In the genomic region with DNA sequence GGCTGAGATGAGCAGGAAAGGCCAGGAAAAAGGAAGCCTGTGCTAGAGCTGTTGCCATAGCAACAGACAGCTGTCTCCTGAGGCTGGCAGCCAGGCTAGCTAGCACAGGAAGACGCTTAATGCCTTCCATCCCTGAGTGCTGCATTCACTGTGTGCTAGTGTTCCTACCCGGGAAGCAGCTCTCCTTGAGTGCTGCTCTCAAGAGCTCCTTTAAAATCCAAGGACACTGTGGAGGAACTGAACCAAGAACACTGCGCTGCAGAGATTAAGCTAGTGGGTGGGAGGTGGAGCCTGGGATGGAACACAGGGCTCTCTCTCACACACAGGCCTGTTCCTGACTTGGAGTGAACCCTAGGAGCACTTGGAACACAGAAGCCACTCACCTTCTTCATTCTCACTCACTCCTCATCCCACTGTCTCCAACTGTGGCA, we compare ENCODE assay signal across 8 cellular contexts. TPM values are rescaled to one million over a fixed set of nuclear protein-coding genes. Genes with fewer than 3 reads are reported as not detected.
DNase-seq lines count a peak whose midpoint lies in the region; ATAC-seq and TF ChIP-seq lines count a peak whose summit lies in the region.

No MANE protein-coding gene starts in this region.

- H3K9ac ChIP-seq in Loucy (ENCODE audit: low read depth, low read length, poor library complexity, severe bottlenecking) (no peak overlapping the region), smooth muscle cell (ENCODE audit: low read depth) (no peak overlapping the region)

- intact Hi-C loops in heart right ventricle (cut with DNase I): no loop called here

- peak; percentile 27 for DNase-seq in CD1c-positive myeloid dendritic cell (ENCODE audit: extremely low spot score)
- DNase-seq in activated CD8-positive, alpha-beta T cell treated with anti-CD3 and anti-CD28 coated beads, Interleukin-2, amount 10 ng/mL, durations not matched to agents 7 days and 5 days: no peak
- DNase-seq in heart right ventricle: peak in 1 of 2 donors; percentile 12
- DNase-seq in smooth muscle cell (lab: John Stamatoyannopoulos, UW; ENCODE audit: unreplicated experiment): peak; percentile 1
- DNase-seq in T-helper 9 cell: no peak
- DNase-seq in ACHN: no peak

- ATAC-seq in activated CD8-positive, alpha-beta T cell treated with anti-CD3 and anti-CD28 coated beads, Interleukin-2, amount 10 ng/mL, durations not matched to agents 7 days and 5 days: peak; percentile 60
- peak in 7 of 8 donors; percentile 41 to 79 (median 65) for ATAC-seq in heart right ventricle
- no peak for ATAC-seq in GM19351 (IDR thresholded peaks at IDR 0.05; ENCODE audit: unreplicated experiment)

- H3K36me3 ChIP-seq in Loucy (ENCODE audit: insufficient read depth, low read length): no peaks in the 10 kb centered on the region
- H3K36me3 ChIP-seq in heart right ventricle: no peaks in the 10 kb centered on the region
- no peaks in the 10 kb centered on the region for H3K36me3 ChIP-seq in smooth muscle cell (ENCODE audit: low read depth)

- H3K4me3 Mint-ChIP-seq in activated CD8-positive, alpha-beta T cell treated with anti-CD3 and anti-CD28 coated beads, Interleukin-2, amount 10 ng/mL, durations not matched to agents 7 days and 5 days: no peak overlapping the region

- H3K9me2 ChIP-seq in Loucy (replicated peaks; ENCODE audit: low read depth, low read length): no peaks in the 10 kb centered on the region

- WGBS in heart right ventricle, 2 donors: 21 to 31% methylated on average over 3 of the region's 3 CpGs
- WGBS in smooth muscle cell (ENCODE audit: low lambda C conversion rate): 7% methylated on average over 3 of the region's 3 CpGs

- H3F3A ChIP-seq in Loucy (ENCODE audit: low read depth) (no peaks in the 10 kb centered on the region), smooth muscle cell (ENCODE audit: low read depth) (no peaks in the 10 kb centered on the region)

- H3K4me3 ChIP-seq in Loucy (ENCODE audit: low read length, poor library complexity, severe bottlenecking) (no peak overlapping the region), heart right ventricle (no peak overlapping the region), smooth muscle cell (no peak overlapping the region)

- no peaks in the 10 kb centered on the region for H3K79me2 ChIP-seq in Loucy (ENCODE audit: insufficient read depth, low read length)
- no peaks in the 10 kb centered on the region for H3K79me2 ChIP-seq in smooth muscle cell (ENCODE audit: low read depth)

- in situ Hi-C loops in ACHN (cut with HindIII; ENCODE audit: low pct_ligation_motif_present, low pct_unique_long_range_greater_than_20kb, low sequenced_read_pairs): no loop called here

- H3K4me1 ChIP-seq in Loucy (ENCODE audit: insufficient read depth, low read length, poor library complexity, severe bottlenecking) (peaks cover 22% of the 10 kb centered on the region), heart right ventricle (peaks cover 0 to 14% (median 7%) of the 10 kb centered on the region in 9 donors), smooth muscle cell (ENCODE audit: low read depth) (no peaks in the 10 kb centered on the region)

- H3K4me2 ChIP-seq in Loucy (ENCODE audit: low read depth, low read length, poor library complexity, severe bottlenecking) (peak overlapping the region; percentile 45), smooth muscle cell (peak overlapping the region; percentile 25)

- H4K20me1 ChIP-seq in Loucy (ENCODE audit: insufficient read depth, low read length, poor library complexity, severe bottlenecking) (no peaks in the 10 kb centered on the region), smooth muscle cell (ENCODE audit: low read depth) (no peaks in the 10 kb centered on the region)

- POLR2A ChIA-PET in activated CD8-positive, alpha-beta T cell treated with anti-CD3 and anti-CD28 coated beads, Interleukin-2, amount 10 ng/mL, durations not matched to agents 7 days and 5 days (lab: Charles Lee): interaction anchor here (1.9 kb wide), 1 partner anchor 9 kb away, joined by 4 read pairs; no protein-coding TSS in a partner anchor

- H3K9me3 ChIP-seq in Loucy (ENCODE audit: insufficient read depth, low read depth, low read length) (no peaks in the 10 kb centered on the region), heart right ventricle (no peaks in the 10 kb centered on the region), smooth muscle cell (replicated peaks; ENCODE audit: low read depth) (no peaks in the 10 kb centered on the region)

- H3K27me3 ChIP-seq in Loucy (ENCODE audit: insufficient read depth, low read length, poor library complexity, severe bottlenecking) (no peaks in the 10 kb centered on the region), heart right ventricle (no peaks in the 10 kb centered on the region), smooth muscle cell (ENCODE audit: low read depth) (no peaks in the 10 kb centered on the region)

- H3K27ac Mint-ChIP-seq in activated CD8-positive, alpha-beta T cell treated with anti-CD3 and anti-CD28 coated beads, Interleukin-2, amount 10 ng/mL, durations not matched to agents 7 days and 5 days: peak overlapping the region; percentile 17

- H2AFZ ChIP-seq in Loucy (ENCODE audit: low read length) (0 out of 2 replicates have a peak overlapping the region, but pooled peaks have one; percentile 37), smooth muscle cell (ENCODE audit: low read depth) (peak overlapping the region; percentile 52)

- H3K27me3 Mint-ChIP-seq in activated CD8-positive, alpha-beta T cell treated with anti-CD3 and anti-CD28 coated beads, Interleukin-2, amount 10 ng/mL, durations not matched to agents 7 days and 5 days (ENCODE audit: low read depth): no peaks in the 10 kb centered on the region

- H3K27ac ChIP-seq in heart right ventricle: no peak overlapping the region
- H3K27ac ChIP-seq in smooth muscle cell (ENCODE audit: low read depth): peak overlapping the region; percentile 2

- no peaks in the 10 kb centered on the region for H3K9me3 Mint-ChIP-seq in activated CD8-positive, alpha-beta T cell treated with anti-CD3 and anti-CD28 coated beads, Interleukin-2, amount 10 ng/mL, durations not matched to agents 7 days and 5 days (ENCODE audit: insufficient read depth)

- TF ChIP-seq CTCF in Loucy (conservative IDR thresholded peaks at IDR 0.05; ENCODE audit: low read length): no peak
- TF ChIP-seq CTCF in heart right ventricle (IDR thresholded peaks at IDR 0.05): no peak
- TF ChIP-seq CTCF in smooth muscle cell (IDR thresholded peaks at IDR 0.05; ENCODE audit: borderline replicate concordance, insufficient read depth, poor library complexity, severe bottlenecking): no peak

- CTCF ChIA-PET in activated CD8-positive, alpha-beta T cell treated with anti-CD3 and anti-CD28 coated beads, Interleukin-2, amount 10 ng/mL, durations not matched to agents 7 days and 5 days (lab: Charles Lee): interaction anchor here (0.9 to 2.6 kb wide), 8 partner anchors 9 to 152 kb away, joined by 3 to 10 read pairs (median 5); no protein-coding TSS in a partner anchor

- H3K36me3 Mint-ChIP-seq in activated CD8-positive, alpha-beta T cell treated with anti-CD3 and anti-CD28 coated beads, Interleukin-2, amount 10 ng/mL, durations not matched to agents 7 days and 5 days (ENCODE audit: low read depth): peaks cover 2% of the 10 kb centered on the region

- H3K4me1 Mint-ChIP-seq in activated CD8-positive, alpha-beta T cell treated with anti-CD3 and anti-CD28 coated beads, Interleukin-2, amount 10 ng/mL, durations not matched to agents 7 days and 5 days (ENCODE audit: low read depth): peaks cover 39% of the 10 kb centered on the region

RNA-seq across cellular contexts. Expression of a gene that starts 53.5 kb away (rescaled TPM):
- 10 to 100 TPM; 45.4 to 48.4 TPM for total RNA-seq in activated CD8-positive, alpha-beta T cell treated with anti-CD3 and anti-CD28 coated beads, Interleukin-2, amount 10 ng/mL, durations not matched to agents 7 days and 5 days
- total RNA-seq in heart right ventricle (10 to 100 TPM in 1 of 10 donors, 1 to 10 TPM in 4, under 1 TPM in 5; 0.37 to 10.6 (median 0.97) TPM), smooth muscle cell (15.9 and 16.6 TPM in 2 replicates)
- polyA plus RNA-seq in heart right ventricle (under 1 TPM; 0.22 to 0.54 TPM), smooth muscle cell (4.4 and 11.5 TPM in 2 replicates)

Comparison
In these comparisons a context has a peak if more than half of its experiments do, and no peak if none do; other contexts are left out.
1. DNase-seq: peak in CD1c-positive myeloid dendritic cell (single experiment) and smooth muscle cell (single experiment); none in activated CD8-positive, alpha-beta T cell treated with anti-CD3 and anti-CD28 coated beads, Interleukin-2, amount 10 ng/mL, durations not matched to agents 7 days and 5 days (single experiment), T-helper 9 cell (single experiment) and ACHN (single experiment).